ENCODE assay signal across 1 cellular context in genomic region chr7:36605261-36605660, GRCh38.
TF ChIP-seq lines count a peak whose summit lies in the region.

No MANE protein-coding gene starts in this region.

TF ChIP-seq in SK-N-SH treated with all-trans-retinoic acid at 6 μM for 48 hours, 23 proteins besides CTCF, POLR2A, EP300 and RAD21 (continued from another document):
- TF ChIP-seq TSHZ2 (CRISPR knock-in tag; IDR thresholded peaks at IDR 0.05) (no peak), PATZ1 (CRISPR knock-in tag; IDR thresholded peaks at IDR 0.05; ENCODE audit: borderline replicate concordance) (no peak), ZNF565 (CRISPR knock-in tag; conservative IDR thresholded peaks at IDR 0.05; ENCODE audit: low read depth) (no peak)
- TF ChIP-seq, protein P1, sequence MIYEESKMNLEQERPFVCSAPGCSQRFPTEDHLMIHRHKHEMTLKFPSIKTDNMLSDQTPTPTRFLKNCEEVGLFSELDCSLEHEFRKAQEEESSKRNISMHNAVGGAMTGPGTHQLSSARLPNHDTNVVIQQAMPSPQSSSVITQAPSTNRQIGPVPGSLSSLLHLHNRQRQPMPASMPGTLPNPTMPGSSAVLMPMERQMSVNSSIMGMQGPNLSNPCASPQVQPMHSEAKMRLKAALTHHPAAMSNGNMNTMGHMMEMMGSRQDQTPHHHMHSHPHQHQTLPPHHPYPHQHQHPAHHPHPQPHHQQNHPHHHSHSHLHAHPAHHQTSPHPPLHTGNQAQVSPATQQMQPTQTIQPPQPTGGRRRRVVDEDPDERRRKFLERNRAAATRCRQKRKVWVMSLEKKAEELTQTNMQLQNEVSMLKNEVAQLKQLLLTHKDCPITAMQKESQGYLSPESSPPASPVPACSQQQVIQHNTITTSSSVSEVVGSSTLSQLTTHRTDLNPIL (CRISPR knock-in tag; IDR thresholded peaks at IDR 0.05; ENCODE audit: low read depth) = no peak
